ENCODE assay signal across 9 cellular contexts in genomic region chr6:109322825-109323580, GRCh38. TPM values are rescaled to one million over a fixed set of nuclear protein-coding genes. Genes with fewer than 3 reads are reported as not detected.
DNase-seq lines count a peak whose midpoint lies in the region; ATAC-seq and TF ChIP-seq lines count a peak whose summit lies in the region.
"Had no signal": no experiment of that assay in that cellular context is flagged by ENCODE, and none has a peak within 500 bp of the region (broad histone marks: within the 10 kb centered on the region; RNA-seq: fewer than 3 reads in every experiment).

No MANE protein-coding gene starts in this region.

- H3K27ac ChIP-seq in effector memory CD4-positive, alpha-beta T cell (ENCODE audit: insufficient read depth, low read length, poor library complexity, severe bottlenecking) = no peak overlapping the region
- H3K27ac ChIP-seq in CD8-positive, alpha-beta memory T cell (ENCODE audit: low read depth, low read length) = no peak overlapping the region

- H3K36me3 ChIP-seq in effector memory CD4-positive, alpha-beta T cell (ENCODE audit: control insufficient read depth, insufficient read depth, low read length) = no peaks in the 10 kb centered on the region
- no peaks in the 10 kb centered on the region for H3K36me3 ChIP-seq in CD8-positive, alpha-beta memory T cell (ENCODE audit: insufficient read depth, low read length)

- no peaks in the 10 kb centered on the region for H3K4me1 ChIP-seq in effector memory CD4-positive, alpha-beta T cell (ENCODE audit: control insufficient read depth, insufficient read depth, low read length, poor library complexity, severe bottlenecking)
- peaks cover 4% of the 10 kb centered on the region for H3K4me1 ChIP-seq in CD8-positive, alpha-beta memory T cell (ENCODE audit: insufficient read depth, low read length)

- no peaks in the 10 kb centered on the region for H3K9me3 Mint-ChIP-seq in activated B cell treated with CpG ODN at 0.5 μM for 24 hours
- no peaks in the 10 kb centered on the region for H3K9me3 Mint-ChIP-seq in CD8-positive, alpha-beta memory T cell

- ATAC-seq in HG02981 (IDR thresholded peaks at IDR 0.05; ENCODE audit: unreplicated experiment) (peak; percentile 48), activated B cell treated with CpG ODN at 0.5 μM for 24 hours (ENCODE audit: low read depth) (peak; percentile 40), GM19455 (IDR thresholded peaks at IDR 0.05; ENCODE audit: unreplicated experiment) (no peak)

- no peak overlapping the region for H3K4me3 ChIP-seq in GM12864 (ENCODE audit: low read depth, low read length)
- no peak overlapping the region for H3K4me3 ChIP-seq in effector memory CD4-positive, alpha-beta T cell (ENCODE audit: insufficient read depth, low read depth, low read length, poor library complexity, severe bottlenecking)
- H3K4me3 ChIP-seq in CD8-positive, alpha-beta memory T cell (ENCODE audit: low read length) = no peak overlapping the region

- H3K4me1 Mint-ChIP-seq in activated B cell treated with CpG ODN at 0.5 μM for 24 hours = peaks cover 9% of the 10 kb centered on the region
- peaks cover 4 to 9% (median 8%) of the 10 kb centered on the region in 3 donors for H3K4me1 Mint-ChIP-seq in CD8-positive, alpha-beta memory T cell

- peak; percentile 33 for DNase-seq in GM12864 (ENCODE audit: low read depth)
- DNase-seq in activated B cell treated with CpG ODN at 0.5 μM for 24 hours = no peak
- DNase-seq in midbrain (lab: John Stamatoyannopoulos, UW) = peak; percentile 26
- DNase-seq in activated effector memory CD4-positive, alpha-beta T cell treated with anti-CD3 and anti-CD28 coated beads, Interleukin-2, amount 50 U/mL, for 16 hours = no peak
- DNase-seq in effector memory CD4-positive, alpha-beta T cell = no peak
- no peak for DNase-seq in CD8-positive, alpha-beta memory T cell
- DNase-seq: NCI-H2081 treated with DMSO at 0.1 percent for 48 hours had no signal

- intact Hi-C loops in activated B cell treated with CpG ODN at 0.5 μM for 24 hours (cut with micrococcal nuclease) = no loop called here

- no peak for TF ChIP-seq CTCF in GM12864 (IDR thresholded peaks at IDR 0.05; ENCODE audit: low read depth, low read length, missing control alignments)
- TF ChIP-seq CTCF in activated B cell treated with CpG ODN at 0.5 μM for 24 hours (IDR thresholded peaks at IDR 0.05) = no peak

- H3K27me3 Mint-ChIP-seq in activated B cell treated with CpG ODN at 0.5 μM for 24 hours = no peaks in the 10 kb centered on the region
- H3K27me3 Mint-ChIP-seq in CD8-positive, alpha-beta memory T cell = peaks cover 4% of the 10 kb centered on the region in 2 donors

- H3K27ac Mint-ChIP-seq in activated B cell treated with CpG ODN at 0.5 μM for 24 hours = no peak overlapping the region
- no peak overlapping the region for H3K27ac Mint-ChIP-seq in CD8-positive, alpha-beta memory T cell

- CTCF ChIA-PET in activated B cell treated with CpG ODN at 0.5 μM for 24 hours (lab: Charles Lee) = no interaction called here
- CTCF ChIA-PET in CD8-positive, alpha-beta memory T cell (lab: Charles Lee) = no interaction called here

- no peaks in the 10 kb centered on the region for H3K27me3 ChIP-seq in effector memory CD4-positive, alpha-beta T cell (replicated peaks; ENCODE audit: control insufficient read depth, insufficient read depth, low read length, poor library complexity, severe bottlenecking)
- no peaks in the 10 kb centered on the region for H3K27me3 ChIP-seq in CD8-positive, alpha-beta memory T cell (ENCODE audit: insufficient read depth, low read length, poor library complexity, severe bottlenecking)

- H3K4me3 Mint-ChIP-seq in activated B cell treated with CpG ODN at 0.5 μM for 24 hours = no peak overlapping the region
- H3K4me3 Mint-ChIP-seq in CD8-positive, alpha-beta memory T cell = no peak overlapping the region

- H3K36me3 Mint-ChIP-seq in activated B cell treated with CpG ODN at 0.5 μM for 24 hours (ENCODE audit: low read depth) = no peaks in the 10 kb centered on the region
- H3K36me3 Mint-ChIP-seq in CD8-positive, alpha-beta memory T cell = no peaks in the 10 kb centered on the region

- POLR2A ChIA-PET in activated B cell treated with CpG ODN at 0.5 μM for 24 hours (lab: Charles Lee) = no interaction called here
- POLR2A ChIA-PET in CD8-positive, alpha-beta memory T cell (lab: Charles Lee) = no interaction called here

- H3K9me3 ChIP-seq in effector memory CD4-positive, alpha-beta T cell (ENCODE audit: control insufficient read depth, low read length) = no peaks in the 10 kb centered on the region
- no peaks in the 10 kb centered on the region for H3K9me3 ChIP-seq in CD8-positive, alpha-beta memory T cell (ENCODE audit: low read length)

RNA-seq across cellular contexts. Expression of gene CD164, which starts 59.3 kb away (rescaled TPM):
- total RNA-seq in activated B cell treated with CpG ODN at 0.5 μM for 24 hours = 165 and 189 TPM in 2 replicates
- 100 to 1,000 TPM; 246 to 259 TPM for total RNA-seq in CD8-positive, alpha-beta memory T cell
- polyA plus RNA-seq in CD8-positive, alpha-beta memory T cell = 291 TPM

Comparison
In these comparisons a context has a peak if more than half of its experiments do, and no peak if none do; other contexts are left out.
1. DNase-seq: peak in GM12864 (single experiment) and midbrain (single experiment); none in activated B cell treated with CpG ODN at 0.5 μM for 24 hours (single experiment), activated effector memory CD4-positive, alpha-beta T cell treated with anti-CD3 and anti-CD28 coated beads, Interleukin-2, amount 50 U/mL, for 16 hours (single experiment), effector memory CD4-positive, alpha-beta T cell (0 of 3) and CD8-positive, alpha-beta memory T cell (0 of 5).